Comparison of ENCODE assay signal across 32 cellular contexts in genomic region chr3:46068526-46068925, GRCh38. TPM values are rescaled to one million over a fixed set of nuclear protein-coding genes. Genes with fewer than 3 reads are reported as not detected.
DNase-seq lines count a peak whose midpoint lies in the region; ATAC-seq and TF ChIP-seq lines count a peak whose summit lies in the region.
"Had no signal": no experiment of that assay in that cellular context is flagged by ENCODE, and none has a peak within 500 bp of the region (broad histone marks: within the 10 kb centered on the region; RNA-seq: fewer than 3 reads in every experiment).

No MANE protein-coding gene starts in this region.

- TF ChIP-seq POLR2A in lower leg skin (IDR thresholded peaks at IDR 0.05), result no peak

- CTCF ChIA-PET in activated CD4-positive, alpha-beta memory T cell treated with anti-CD3 and anti-CD28 coated beads for 36 hours (lab: Charles Lee), result interaction anchor here (0.7 to 3.9 kb wide), 6 partner anchors 9 to 404 kb away, joined by 3 to 34 read pairs (median 4); no protein-coding TSS in a partner anchor

- POLR2A ChIA-PET in activated CD4-positive, alpha-beta memory T cell treated with anti-CD3 and anti-CD28 coated beads for 36 hours (lab: Charles Lee), result interaction anchor here (0.7 kb wide), 2 partner anchors 123 to 226 kb away, joined by 3 to 4 read pairs; no protein-coding TSS in a partner anchor

- H4K20me1 ChIP-seq in BLaER1, result no peaks in the 10 kb centered on the region
- H4K20me1 ChIP-seq in BLaER1 treated with 17β-estradiol and CSF1 and Interleukin-3, amounts not matched to agents 10 nM and 100 nM, result no peaks in the 10 kb centered on the region

- no peak for TF ChIP-seq CTCF in lower leg skin (IDR thresholded peaks at IDR 0.05)

- peaks cover 13% of the 10 kb centered on the region for H3K9me3 Mint-ChIP-seq in activated CD4-positive, alpha-beta memory T cell treated with anti-CD3 and anti-CD28 coated beads for 36 hours
- peaks cover 0 to 11% (median 4%) of the 10 kb centered on the region in 6 donors for H3K9me3 Mint-ChIP-seq in immature natural killer cell
- H3K9me3 Mint-ChIP-seq: GM23338 had no signal

- ATAC-seq in SK-N-SH treated with all-trans-retinoic acid at 6 μM for 48 hours, result no peak
- ATAC-seq: activated T-cell treated with anti-CD3 and anti-CD28 coated beads, Interleukin-2, amount 50 U/mL, for 4 hours; GM23338; HepG2; left lung; right cardiac atrium; upper lobe of right lung had no signal

- peak overlapping the region; percentile 70 for H3K4me2 ChIP-seq in BLaER1
- H3K4me2 ChIP-seq in BLaER1 treated with 17β-estradiol and CSF1 and Interleukin-3, amounts not matched to agents 10 nM and 100 nM, result peak overlapping the region in 10 of 11 experiments; percentile 17 to 76 (median 57); a peak in 20 of 22 replicates
- H3K4me2 ChIP-seq: GM23338 had no signal

- peaks cover 29% of the 10 kb centered on the region for H3K27me3 Mint-ChIP-seq in activated CD4-positive, alpha-beta memory T cell treated with anti-CD3 and anti-CD28 coated beads for 36 hours
- H3K27me3 Mint-ChIP-seq in immature natural killer cell (ENCODE audit: low read depth in 3 of 3), result peaks cover 0 to 8% (median 0%) of the 10 kb centered on the region in 3 donors

- H3K27ac Mint-ChIP-seq in activated CD4-positive, alpha-beta memory T cell treated with anti-CD3 and anti-CD28 coated beads for 36 hours, result peak overlapping the region; percentile 49
- peak overlapping the region; percentile 52 to 94 (median 91) for H3K27ac Mint-ChIP-seq in immature natural killer cell
- H3K27ac Mint-ChIP-seq: GM23338, HFFc6, mesothelial cell of epicardium had no signal

- H3K4me1 ChIP-seq in BLaER1, result peaks cover 57% of the 10 kb centered on the region
- H3K4me1 ChIP-seq in BLaER1 treated with 17β-estradiol and CSF1 and Interleukin-3, amounts not matched to agents 10 nM and 100 nM, result peaks cover 29 to 62% (median 46%) of the 10 kb centered on the region in 10 experiments
- H3K4me1 ChIP-seq: adrenal gland, parathyroid adenoma, SJCRH30 had no signal

- no peak overlapping the region for H3K4me3 Mint-ChIP-seq in activated CD4-positive, alpha-beta memory T cell treated with anti-CD3 and anti-CD28 coated beads for 36 hours
- H3K4me3 Mint-ChIP-seq in immature natural killer cell, result peak overlapping the region; percentile 48 to 79 (median 67)
- H3K4me3 Mint-ChIP-seq: activated T-cell treated with anti-CD3 and anti-CD28 coated beads, Interleukin-2, amount 50 U/mL, for 4 hours; GM23338; HFFc6; mesothelial cell of epicardium had no signal

- H3K9ac ChIP-seq in BLaER1, result no peak overlapping the region
- H3K9ac ChIP-seq in BLaER1 treated with 17β-estradiol and CSF1 and Interleukin-3, amounts not matched to agents 10 nM and 100 nM, result 0 out of 22 replicates have a peak overlapping the region, but pooled peaks of 1 of the 11 experiments have one; percentile 2
- H3K9ac ChIP-seq: parathyroid adenoma had no signal

- DNase-seq in activated CD4-positive, alpha-beta memory T cell treated with anti-CD3 and anti-CD28 coated beads for 36 hours, result no peak
- DNase-seq in immature natural killer cell (peak in 2 of 3 donors; percentile 25 to 38), GM03348 (ENCODE audit: low spot score) (no peak), lower leg skin (ENCODE audit: low spot score in 2 of 2) (no peak)
- DNase-seq in stimulated activated CD4-positive, alpha-beta T cell treated with anti-CD3 and anti-CD28 coated beads, Interleukin-12 subunit alpha, Interleukin-12 subunit beta, amount 100 ng/mL, for 4 hours, result no peak
- DNase-seq: activated CD4-positive, alpha-beta T cell treated with anti-CD3 and anti-CD28 coated beads, Interleukin-2, amount 50 U/mL, for 48 hours; activated T-cell treated with anti-CD3 and anti-CD28 coated beads, Interleukin-2, amount 50 U/mL, for 4 hours; adrenal gland; brain microvascular endothelial cell; esophagus squamous epithelium; GF-D8; HFFc6; hippocampal formation; Kasumi-1; left lung; MV-4-11; NCI-H187; NCI-H524 treated with DMSO at 0.1 percent for 48 hours; Peyer's patch; right cardiac atrium; SJCRH30; upper lobe of right lung had no signal

- H3K36me3 Mint-ChIP-seq in activated CD4-positive, alpha-beta memory T cell treated with anti-CD3 and anti-CD28 coated beads for 36 hours, result peaks cover 10% of the 10 kb centered on the region
- H3K36me3 Mint-ChIP-seq in immature natural killer cell, result peaks cover 0 to 10% (median 5%) of the 10 kb centered on the region in 3 donors
- H3K36me3 Mint-ChIP-seq: mesothelial cell of epicardium had no signal

- H3K36me3 ChIP-seq in BLaER1, result no peaks in the 10 kb centered on the region
- H3K36me3 ChIP-seq in BLaER1 treated with 17β-estradiol and CSF1 and Interleukin-3, amounts not matched to agents 10 nM and 100 nM, result 0 out of 22 replicates have a peak, but pooled peaks cover 0 to 12% (median 0%) of the 10 kb centered on the region in 11 experiments
- H3K36me3 ChIP-seq: adrenal gland, brain microvascular endothelial cell, esophagus squamous epithelium, left lung, Peyer's patch, SJCRH30, upper lobe of right lung had no signal

- no peaks in the 10 kb centered on the region for H3K27me3 ChIP-seq in BLaER1
- peaks cover 0 to 42% (median 0%) of the 10 kb centered on the region in 11 experiments; a peak in 4 of 22 replicates for H3K27me3 ChIP-seq in BLaER1 treated with 17β-estradiol and CSF1 and Interleukin-3, amounts not matched to agents 10 nM and 100 nM
- H3K27me3 ChIP-seq: brain microvascular endothelial cell, left lung, Peyer's patch, SJCRH30, upper lobe of right lung had no signal

- peaks cover 23% of the 10 kb centered on the region for H3K9me3 ChIP-seq in BLaER1
- peaks cover 20 to 25% (median 24%) of the 10 kb centered on the region in 11 experiments; a peak in 20 of 22 replicates for H3K9me3 ChIP-seq in BLaER1 treated with 17β-estradiol and CSF1 and Interleukin-3, amounts not matched to agents 10 nM and 100 nM (replicated peaks in 1 of 11)
- H3K9me3 ChIP-seq: esophagus squamous epithelium, left lung, Peyer's patch, SJCRH30, upper lobe of right lung had no signal

- intact Hi-C loops in activated CD4-positive, alpha-beta memory T cell treated with anti-CD3 and anti-CD28 coated beads for 36 hours (cut with micrococcal nuclease), result loop anchor here (2.0 kb wide), 1 partner anchor 74 kb away; the partner anchor contains the start of gene FYCO1
- intact Hi-C loops in lower leg skin (cut with DNase I; ENCODE audit: low total_unique reads), result no loop called here

- H3K4me3 ChIP-seq in BLaER1 (no peak overlapping the region), lower leg skin (ENCODE audit: low read depth, poor library complexity, severe bottlenecking) (no peak overlapping the region)
- no peak overlapping the region for H3K4me3 ChIP-seq in BLaER1 treated with 17β-estradiol and CSF1 and Interleukin-3, amounts not matched to agents 10 nM and 100 nM
- H3K4me3 ChIP-seq: adrenal gland, esophagus squamous epithelium, GM23338, left lung, Peyer's patch, SJCRH30, upper lobe of right lung had no signal

- 73 to 78% methylated on average over 4 of the region's 4 CpGs for WGBS in lower leg skin, 2 donors

- no peak overlapping the region for H3K27ac ChIP-seq in BLaER1
- H3K27ac ChIP-seq in BLaER1 treated with 17β-estradiol and CSF1 and Interleukin-3, amounts not matched to agents 10 nM and 100 nM, result peak overlapping the region in 3 of 11 experiments; percentile 5 to 19 (median 17); a peak in 2 of 22 replicates
- H3K27ac ChIP-seq: adrenal gland, brain microvascular endothelial cell, HL-60, left lung, parathyroid adenoma, SJCRH30, upper lobe of right lung had no signal

- H3K4me1 Mint-ChIP-seq in activated CD4-positive, alpha-beta memory T cell treated with anti-CD3 and anti-CD28 coated beads for 36 hours (ENCODE audit: low read depth), result peaks cover 73% of the 10 kb centered on the region
- H3K4me1 Mint-ChIP-seq in immature natural killer cell, result peaks cover 61 to 65% of the 10 kb centered on the region in 2 donors

TF ChIP-seq in SK-N-SH treated with all-trans-retinoic acid at 6 μM for 48 hours, 23 proteins besides CTCF, POLR2A, EP300 and RAD21:
- TF ChIP-seq ZNF8 (CRISPR knock-in tag; IDR thresholded peaks at IDR 0.05) (no peak), ZNF70 (CRISPR knock-in tag; IDR thresholded peaks at IDR 0.05) (no peak), BACH2 (CRISPR knock-in tag; IDR thresholded peaks at IDR 0.05; ENCODE audit: borderline replicate concordance) (no peak), TCF4 (CRISPR knock-in tag; IDR thresholded peaks at IDR 0.05; ENCODE audit: borderline replicate concordance) (no peak), ARNTL (CRISPR knock-in tag; IDR thresholded peaks at IDR 0.05; ENCODE audit: borderline replicate concordance, low read depth) (no peak), CREB5 (CRISPR knock-in tag; IDR thresholded peaks at IDR 0.05; ENCODE audit: low read depth) (no peak)

RNA-seq across cellular contexts. Expression of gene XCR1, which starts 41.2 kb away (rescaled TPM):
- total RNA-seq in activated CD4-positive, alpha-beta memory T cell treated with anti-CD3 and anti-CD28 coated beads for 36 hours, result under 1 TPM in 1 of 2 experiments, not detected in 1; 0.05 TPM
- polyA plus RNA-seq in immature natural killer cell, result under 1 TPM in 2 of 3 donors, not detected in 1; 0.04 to 0.26 TPM
- total RNA-seq in lower leg skin, result 1 to 10 TPM in 3 of 4 donors, under 1 TPM in 1; 0.38 to 8.2 (median 3.0) TPM
- total RNA-seq: activated T-cell treated with anti-CD3 and anti-CD28 coated beads, Interleukin-2, amount 50 U/mL, for 4 hours; frontal cortex; GM23338; HepG2; HFFc6; mesothelial cell of epicardium; Peyer's patch; SJCRH30 had no signal
- polyA plus RNA-seq: GM23338, HepG2, neural cell, right cardiac atrium had no signal

Comparison
In these comparisons a context has a peak if more than half of its experiments do, and no peak if none do; other contexts are left out.
1. DNase-seq: peak in immature natural killer cell (2 of 3); none in activated CD4-positive, alpha-beta memory T cell treated with anti-CD3 and anti-CD28 coated beads for 36 hours (single experiment), GM03348 (single experiment), lower leg skin (0 of 2) and stimulated activated CD4-positive, alpha-beta T cell treated with anti-CD3 and anti-CD28 coated beads, Interleukin-12 subunit alpha, Interleukin-12 subunit beta, amount 100 ng/mL, for 4 hours (single experiment).